Comparison of ENCODE assay signal across 16 cellular contexts in the genomic region with DNA sequence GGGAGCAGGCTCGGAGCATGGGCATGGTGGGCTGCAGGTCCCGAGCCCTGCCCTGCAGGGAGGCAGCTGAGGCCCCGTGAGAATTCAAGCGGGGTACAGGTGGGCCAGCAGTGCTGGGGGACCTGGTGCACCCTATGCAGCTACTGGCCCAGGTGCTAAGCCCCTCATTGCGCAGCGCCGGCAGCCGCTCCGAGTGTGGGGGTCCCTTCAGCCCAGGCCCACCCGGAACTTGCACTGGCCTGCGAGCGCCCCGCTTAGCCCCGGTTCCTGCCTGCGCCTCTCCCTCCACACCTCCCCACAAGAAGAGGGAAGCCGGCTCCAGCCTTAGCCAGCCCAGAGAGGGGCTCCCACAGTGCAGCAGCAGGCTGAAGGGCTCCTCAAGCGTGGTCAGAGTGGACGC.
A peak's percentile ranks its signal among the peaks of the same experiment; 100 is the strongest.
DNase-seq lines count a peak whose midpoint lies in the region; ATAC-seq and TF ChIP-seq lines count a peak whose summit lies in the region.
"Had no signal": no experiment of that assay in that cellular context is flagged by ENCODE, and none has a peak within 500 bp of the region (broad histone marks: within the 10 kb centered on the region; RNA-seq: fewer than 3 reads in every experiment).

No MANE protein-coding gene starts in this region.

- no peak overlapping the region for H2BK120ac ChIP-seq in neuronal stem cell (ENCODE audit: low read depth, low read length)

- peak overlapping the region; percentile 47 for H3K27ac ChIP-seq in left ventricle myocardium inferior (replicated peaks)
- H3K27ac ChIP-seq in right atrium auricular region: no peak overlapping the region
- no peak overlapping the region for H3K27ac ChIP-seq in neuronal stem cell (replicated peaks; ENCODE audit: low read length)
- H3K27ac ChIP-seq in sigmoid colon: no peak overlapping the region

- DNase-seq in left ventricle myocardium inferior (no peak), right atrium auricular region (ENCODE audit: low spot score) (no peak), neuronal stem cell (ENCODE audit: low spot score) (no peak), sigmoid colon (peak; percentile 54), putamen (ENCODE audit: low spot score) (no peak)
- DNase-seq: C1 segment of cervical spinal cord; Calu3; CD4-positive, alpha-beta memory T cell; COR-L47; DMS53; DMS79 treated with DMSO at 0.1 percent for 48 hours; GF-D8; H9 had no signal

- H2BK5ac ChIP-seq in neuronal stem cell (ENCODE audit: low read length): no peak overlapping the region

- no peak overlapping the region for H2BK15ac ChIP-seq in neuronal stem cell (ENCODE audit: low read length)

- no peak for TF ChIP-seq CTCF in left ventricle myocardium inferior (IDR thresholded peaks at IDR 0.05; ENCODE audit: borderline replicate concordance)
- TF ChIP-seq CTCF in right atrium auricular region (IDR thresholded peaks at IDR 0.05): no peak
- TF ChIP-seq CTCF in sigmoid colon (IDR thresholded peaks at IDR 0.05): no peak

- H3K4me3 ChIP-seq in left ventricle myocardium inferior (no peak overlapping the region), right atrium auricular region (no peak overlapping the region), neuronal stem cell (ENCODE audit: low read length in 2 of 2) (no peak overlapping the region), sigmoid colon (no peak overlapping the region)
- H3K4me3 ChIP-seq: GM23338 had no signal

- intact Hi-C loops in left ventricle myocardium inferior (cut with micrococcal nuclease): no loop called here
- intact Hi-C loops in sigmoid colon (cut with DNase I): no loop called here

- H3K14ac ChIP-seq in neuronal stem cell (ENCODE audit: low read length): peak overlapping the region; percentile 82

- H3K36me3 ChIP-seq in left ventricle myocardium inferior (peaks cover 19% of the 10 kb centered on the region), right atrium auricular region (no peaks in the 10 kb centered on the region), neuronal stem cell (replicated peaks in 1 of 2; ENCODE audit: control insufficient read depth in 2 of 2, insufficient read depth in 2 of 2, low read length in 2 of 2) (no peaks in the 10 kb centered on the region), sigmoid colon (no peaks in the 10 kb centered on the region)

- TF ChIP-seq POLR2A in sigmoid colon (IDR thresholded peaks at IDR 0.05): no peak

- H3K4ac ChIP-seq in neuronal stem cell (ENCODE audit: low read length): no peak overlapping the region

- H3K27me3 ChIP-seq in left ventricle myocardium inferior (ENCODE audit: low read depth) (no peaks in the 10 kb centered on the region), right atrium auricular region (no peaks in the 10 kb centered on the region), neuronal stem cell (ENCODE audit: control insufficient read depth in 3 of 3, insufficient read depth in 3 of 3, low read depth in 1 of 3, low read length in 3 of 3) (no peaks in the 10 kb centered on the region), sigmoid colon (no peaks in the 10 kb centered on the region)

- H3K4me2 ChIP-seq in neuronal stem cell (ENCODE audit: insufficient read depth, low read length, poor library complexity, severe bottlenecking): no peak overlapping the region
- H3K4me2 ChIP-seq: GM23338 had no signal

- H2AFZ ChIP-seq in neuronal stem cell (ENCODE audit: low read length): no peak overlapping the region
- H2AFZ ChIP-seq: GM23338 had no signal

- H4K8ac ChIP-seq in neuronal stem cell (ENCODE audit: low read depth, low read length): no peak overlapping the region

- H3K23ac ChIP-seq in neuronal stem cell (ENCODE audit: low read depth, low read length, poor library complexity): peak overlapping the region; percentile 65

- no peak overlapping the region for H3K18ac ChIP-seq in neuronal stem cell (ENCODE audit: low read length)

- no peak overlapping the region for H4K91ac ChIP-seq in neuronal stem cell (ENCODE audit: low read depth, low read length, poor library complexity)

- ATAC-seq in HG02970 (IDR thresholded peaks at IDR 0.05; ENCODE audit: low FRiP score, unreplicated experiment): no peak
- ATAC-seq: GM23338, HCT116 had no signal

- TF ChIP-seq EP300 in sigmoid colon (IDR thresholded peaks at IDR 0.05): no peak

- H2BK12ac ChIP-seq in neuronal stem cell (ENCODE audit: low read length): no peak overlapping the region

- H3K9me3 ChIP-seq in left ventricle myocardium inferior (replicated peaks) (peaks cover 26% of the 10 kb centered on the region), right atrium auricular region (no peaks in the 10 kb centered on the region), neuronal stem cell (replicated peaks in 1 of 2; ENCODE audit: control insufficient read depth in 2 of 2, insufficient read depth in 1 of 2, low read depth in 1 of 2, low read length in 2 of 2) (peaks cover 0 to 2% of the 10 kb centered on the region in 2 donors), sigmoid colon (no peaks in the 10 kb centered on the region)

- WGBS in neuronal stem cell (ENCODE audit: extremely low coverage in 2 of 2, insufficient read length in 2 of 2, insufficient replicate concordance in 1 of 2), 2 donors: no CpG with 5 or more reads among the region's 18 CpGs
- WGBS in sigmoid colon, 2 donors: 94 to 96% methylated on average over 18 of the region's 18 CpGs

- H3K9ac ChIP-seq in neuronal stem cell (ENCODE audit: low read depth, low read length, poor library complexity): no peak overlapping the region

- H2AK5ac ChIP-seq in neuronal stem cell (ENCODE audit: low read depth, low read length): no peak overlapping the region

- peaks cover 14% of the 10 kb centered on the region for H3K4me1 ChIP-seq in left ventricle myocardium inferior
- H3K4me1 ChIP-seq in right atrium auricular region: no peaks in the 10 kb centered on the region
- no peaks in the 10 kb centered on the region for H3K4me1 ChIP-seq in neuronal stem cell (ENCODE audit: control insufficient read depth in 2 of 2, insufficient read depth in 1 of 2, low read depth in 1 of 2, low read length in 2 of 2)
- no peaks in the 10 kb centered on the region for H3K4me1 ChIP-seq in sigmoid colon

- H3K79me1 ChIP-seq in neuronal stem cell (ENCODE audit: low read depth, low read length): no peaks in the 10 kb centered on the region
